In genomic region chr14:93056840-93057585, GRCh38 we compare ENCODE assay signal across 1 cellular context.
TF ChIP-seq lines count a peak whose summit lies in the region.

No MANE protein-coding gene starts in this region.

TF ChIP-seq in HepG2, 621 proteins besides CTCF, POLR2A, EP300 and RAD21 (continued from another document):
- TF ChIP-seq ZNF687 (CRISPR knock-in tag; IDR thresholded peaks at IDR 0.05) (peak; percentile 73), ONECUT2 (CRISPR knock-in tag; IDR thresholded peaks at IDR 0.05) (no peak), ZNF263 (CRISPR knock-in tag; IDR thresholded peaks at IDR 0.05) (peak; percentile 83), NKX3-1 (CRISPR knock-in tag; IDR thresholded peaks at IDR 0.05) (no peak), ZNF547 (CRISPR knock-in tag; IDR thresholded peaks at IDR 0.05) (0 out of 2 replicates have a peak, but pooled peaks have one; percentile 17), HNF4A (CRISPR knock-in tag; IDR thresholded peaks at IDR 0.05) (peak; percentile 60), RARA (CRISPR knock-in tag; IDR thresholded peaks at IDR 0.05) (peak; percentile 98), SAP130 (CRISPR knock-in tag; IDR thresholded peaks at IDR 0.05; ENCODE audit: low read depth) (peak; percentile 53; the same call in 1 of the 2 replicates), BORCS8-MEF2B (CRISPR knock-in tag; IDR thresholded peaks at IDR 0.05) (no peak), MYC (CRISPR knock-in tag; IDR thresholded peaks at IDR 0.05; ENCODE audit: borderline replicate concordance) (peak; percentile 49; the same call in 1 of the 2 replicates), SKI (IDR thresholded peaks at IDR 0.05; ENCODE audit: partially characterized antibody) (peak; percentile 84), RXRA (CRISPR knock-in tag; IDR thresholded peaks at IDR 0.05) (peak; percentile 94), GATAD2A (CRISPR knock-in tag; IDR thresholded peaks at IDR 0.05) (0 out of 2 replicates have a peak, but pooled peaks have one; percentile 20), SP4 (CRISPR knock-in tag; IDR thresholded peaks at IDR 0.05) (no peak), HNRNPL (IDR thresholded peaks at IDR 0.05; ENCODE audit: low read depth, low read length) (0 out of 2 replicates have a peak, but pooled peaks have one; percentile 49), RXRB (CRISPR knock-in tag; IDR thresholded peaks at IDR 0.05; ENCODE audit: borderline replicate concordance) (peak; percentile 79; the same call in 1 of the 2 replicates), IRF2 (CRISPR knock-in tag; IDR thresholded peaks at IDR 0.05) (0 out of 2 replicates have a peak, but pooled peaks have one; percentile 18), SNRNP70 (IDR thresholded peaks at IDR 0.05; ENCODE audit: low read depth, low read length) (no peak), MAX (IDR thresholded peaks at IDR 0.05) (peak; percentile 66; the same call in 1 of the 2 replicates), ESRRA (CRISPR knock-in tag; IDR thresholded peaks at IDR 0.05; ENCODE audit: low read depth) (peak; percentile 83), BHLHE40 (IDR thresholded peaks at IDR 0.05; ENCODE audit: low read length) (0 out of 2 replicates have a peak, but pooled peaks have one; percentile 35)
- TF ChIP-seq, protein P1, sequence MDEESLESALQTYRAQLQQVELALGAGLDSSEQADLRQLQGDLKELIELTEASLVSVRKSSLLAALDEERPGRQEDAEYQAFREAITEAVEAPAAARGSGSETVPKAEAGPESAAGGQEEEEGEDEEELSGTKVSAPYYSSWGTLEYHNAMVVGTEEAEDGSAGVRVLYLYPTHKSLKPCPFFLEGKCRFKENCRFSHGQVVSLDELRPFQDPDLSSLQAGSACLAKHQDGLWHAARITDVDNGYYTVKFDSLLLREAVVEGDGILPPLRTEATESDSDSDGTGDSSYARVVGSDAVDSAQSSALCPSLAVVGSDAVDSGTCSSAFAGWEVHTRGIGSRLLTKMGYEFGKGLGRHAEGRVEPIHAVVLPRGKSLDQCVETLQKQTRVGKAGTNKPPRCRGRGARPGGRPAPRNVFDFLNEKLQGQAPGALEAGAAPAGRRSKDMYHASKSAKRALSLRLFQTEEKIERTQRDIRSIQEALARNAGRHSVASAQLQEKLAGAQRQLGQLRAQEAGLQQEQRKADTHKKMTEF (CRISPR knock-in tag; IDR thresholded peaks at IDR 0.05), result 0 out of 2 replicates have a peak, but pooled peaks have one; percentile 27
- TF ChIP-seq, protein P2, sequence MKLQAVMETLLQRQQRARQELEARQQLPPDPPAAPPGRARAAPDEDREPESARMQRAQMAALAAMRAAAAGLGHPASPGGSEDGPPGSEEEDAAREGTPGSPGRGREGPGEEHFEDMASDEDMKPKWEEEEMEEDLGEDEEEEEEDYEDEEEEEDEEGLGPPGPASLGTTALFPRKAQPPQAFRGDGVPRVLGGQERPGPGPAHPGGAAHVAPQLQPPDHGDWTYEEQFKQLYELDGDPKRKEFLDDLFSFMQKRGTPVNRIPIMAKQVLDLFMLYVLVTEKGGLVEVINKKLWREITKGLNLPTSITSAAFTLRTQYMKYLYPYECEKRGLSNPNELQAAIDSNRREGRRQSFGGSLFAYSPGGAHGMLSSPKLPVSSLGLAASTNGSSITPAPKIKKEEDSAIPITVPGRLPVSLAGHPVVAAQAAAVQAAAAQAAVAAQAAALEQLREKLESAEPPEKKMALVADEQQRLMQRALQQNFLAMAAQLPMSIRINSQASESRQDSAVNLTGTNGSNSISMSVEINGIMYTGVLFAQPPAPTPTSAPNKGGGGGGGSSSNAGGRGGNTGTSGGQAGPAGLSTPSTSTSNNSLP (IDR thresholded peaks at IDR 0.05; ENCODE audit: low read depth, low read length), result 0 out of 2 replicates have a peak, but pooled peaks have one; percentile 15
